Comparison of ENCODE assay signal across 8 cellular contexts in genomic region chr22:24107668-24108067, GRCh38.
DNase-seq lines count a peak whose midpoint lies in the region; ATAC-seq lines count a peak whose summit lies in the region.

No MANE protein-coding gene starts in this region.

- intact Hi-C loops in Right ventricle myocardium superior (cut with DNase I): loop anchor here (5.0 kb wide), 1 partner anchor 70 kb away; no protein-coding TSS in a partner anchor

- peak; percentile 90 for ATAC-seq in Right ventricle myocardium superior (ENCODE audit: poor library complexity)
- ATAC-seq in HG03378 (IDR thresholded peaks at IDR 0.05; ENCODE audit: unreplicated experiment): no peak

- DNase-seq in GM03348 (ENCODE audit: low spot score) (peak; percentile 93), amniotic epithelial cell (ENCODE audit: low read depth) (peak; percentile 24), Right ventricle myocardium superior (peak; percentile 93), germinal center (ENCODE audit: low spot score) (no peak), DMS79 treated with DMSO at 0.1 percent for 48 hours (lab: John Stamatoyannopoulos, UW) (no peak), iPS-NIHi7 (ENCODE audit: extremely low spot score) (no peak)

- H3K36me3 ChIP-seq in rectal smooth muscle tissue (ENCODE audit: control insufficient read depth, insufficient read depth, low read length): peaks cover 4% of the 10 kb centered on the region

- no peaks in the 10 kb centered on the region for H3K27me3 ChIP-seq in rectal smooth muscle tissue (ENCODE audit: control insufficient read depth, insufficient read depth, low read length)

- no peak overlapping the region for H3K9ac ChIP-seq in rectal smooth muscle tissue (ENCODE audit: low read length)

- H3K4me3 ChIP-seq in rectal smooth muscle tissue (ENCODE audit: low read length): no peak overlapping the region

- peak overlapping the region; percentile 75 for H3K27ac ChIP-seq in rectal smooth muscle tissue (ENCODE audit: low read depth, low read length)

- H3K4me1 ChIP-seq in rectal smooth muscle tissue (ENCODE audit: control insufficient read depth, insufficient read depth, low read length): peaks cover 24% of the 10 kb centered on the region

Comparison
In these comparisons a context has a peak if more than half of its experiments do, and no peak if none do; other contexts are left out.
1. DNase-seq: peak in GM03348 (single experiment), amniotic epithelial cell (single experiment) and Right ventricle myocardium superior (single experiment); none in germinal center (single experiment), DMS79 treated with DMSO at 0.1 percent for 48 hours (single experiment) and iPS-NIHi7 (single experiment).